ENCODE assay signal across 8 cellular contexts in the genomic region with DNA sequence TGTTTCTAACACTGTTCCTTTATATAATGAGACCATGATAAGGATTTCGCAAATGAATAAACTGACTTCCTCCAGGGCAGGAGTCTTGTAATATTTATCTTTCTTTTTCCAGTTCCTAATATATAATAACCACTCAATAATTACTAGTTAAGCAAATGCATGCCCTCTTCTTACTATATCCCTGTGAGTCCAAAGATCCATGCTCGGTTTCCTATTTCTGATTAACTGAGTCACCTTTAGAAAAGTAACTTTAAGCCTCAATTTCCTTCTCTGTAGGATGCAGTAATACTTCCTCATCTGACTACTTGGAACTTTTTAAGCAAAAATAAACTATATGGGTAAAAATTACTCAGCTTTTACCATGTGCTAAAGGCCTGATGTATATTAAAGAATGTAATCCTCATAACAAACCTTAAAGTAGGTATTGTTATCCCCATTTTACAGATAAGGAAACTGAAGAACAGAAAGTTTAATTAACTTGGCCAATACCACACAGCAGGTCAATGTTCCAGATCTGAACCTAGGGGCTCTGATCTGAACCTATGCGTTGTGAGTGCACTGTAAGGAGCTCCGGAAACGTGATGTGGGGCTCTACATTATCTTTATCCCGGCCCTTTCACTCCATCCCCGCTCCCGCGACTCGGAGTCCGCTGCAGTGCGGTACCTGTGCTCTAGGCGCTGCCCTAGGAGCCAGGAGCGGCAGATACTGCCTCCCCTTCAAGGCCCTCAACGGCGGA. TPM values are rescaled to one million over a fixed set of nuclear protein-coding genes. Genes with fewer than 3 reads are reported as not detected.
DNase-seq lines count a peak whose midpoint lies in the region; ATAC-seq and TF ChIP-seq lines count a peak whose summit lies in the region.

No MANE protein-coding gene starts in this region.

- 4 to 5% methylated on average over 3 to 16 of the region's 16 CpGs for WGBS in transverse colon (ENCODE audit: low coverage in 1 of 2), 2 donors

- no peak for TF ChIP-seq POLR2A in transverse colon (IDR thresholded peaks at IDR 0.05)

- ATAC-seq in HG02852 (IDR thresholded peaks at IDR 0.05; ENCODE audit: unreplicated experiment), result peak; percentile 39
- no peak for ATAC-seq in activated CD4-positive, CD25-positive, alpha-beta regulatory T cell treated with anti-CD3 and anti-CD28 coated beads, Interleukin-2, amount 50 U/mL, for 24 hours
- ATAC-seq in HG02970 (IDR thresholded peaks at IDR 0.05; ENCODE audit: low FRiP score, unreplicated experiment), result no peak

- no peak for TF ChIP-seq EP300 in transverse colon (IDR thresholded peaks at IDR 0.05; ENCODE audit: low read depth)

- peak overlapping the region; percentile 100 for H3K27ac Mint-ChIP-seq in activated naive CD8-positive, alpha-beta T cell treated with anti-CD3 and anti-CD28 coated beads for 36 hours

- H3K4me3 Mint-ChIP-seq in activated naive CD8-positive, alpha-beta T cell treated with anti-CD3 and anti-CD28 coated beads for 36 hours, result peak overlapping the region; percentile 99

- H3K27me3 Mint-ChIP-seq in activated naive CD8-positive, alpha-beta T cell treated with anti-CD3 and anti-CD28 coated beads for 36 hours, result no peaks in the 10 kb centered on the region

- no peaks in the 10 kb centered on the region for H3K27me3 ChIP-seq in layer of hippocampus (ENCODE audit: control insufficient read depth, insufficient read depth, low read length)
- no peaks in the 10 kb centered on the region for H3K27me3 ChIP-seq in transverse colon

- H3K27ac ChIP-seq in layer of hippocampus (ENCODE audit: low read depth, low read length) (peak overlapping the region; percentile 86), transverse colon (peak overlapping the region; percentile 94 to 97 (median 95))

- H3K9me3 Mint-ChIP-seq in activated naive CD8-positive, alpha-beta T cell treated with anti-CD3 and anti-CD28 coated beads for 36 hours, result no peaks in the 10 kb centered on the region

- peaks cover 0 to 31% (median 9%) of the 10 kb centered on the region in 4 donors for H3K4me1 ChIP-seq in transverse colon

- no peaks in the 10 kb centered on the region for H3K9me3 ChIP-seq in transverse colon

- peak overlapping the region; percentile 81 for H3K4me3 ChIP-seq in GM12864 (ENCODE audit: low read depth, low read length)
- peak overlapping the region; percentile 74 to 95 (median 86) for H3K4me3 ChIP-seq in transverse colon

- peaks cover 0 to 19% (median 3%) of the 10 kb centered on the region in 4 donors for H3K36me3 ChIP-seq in transverse colon

- DNase-seq in GM12864 (ENCODE audit: low read depth), result no peak
- no peak for DNase-seq in activated naive CD8-positive, alpha-beta T cell treated with anti-CD3 and anti-CD28 coated beads for 36 hours
- DNase-seq in transverse colon, result no peak
- DNase-seq in activated CD8-positive, alpha-beta memory T cell treated with anti-CD3 and anti-CD28 coated beads, Interleukin-2, amount 50 U/mL, for 4 hours, result no peak

- in situ Hi-C loops in transverse colon (cut with MboI; ENCODE audit: low pct_ligation_motif_present in 1 of 4, low pct_unique_long_range_greater_than_20kb in 1 of 4, low sequenced_read_pairs in 3 of 4), result no loop called here

- peaks cover 32% of the 10 kb centered on the region for H3K36me3 Mint-ChIP-seq in activated naive CD8-positive, alpha-beta T cell treated with anti-CD3 and anti-CD28 coated beads for 36 hours

- peaks cover 26% of the 10 kb centered on the region for H3K4me1 Mint-ChIP-seq in activated naive CD8-positive, alpha-beta T cell treated with anti-CD3 and anti-CD28 coated beads for 36 hours

- intact Hi-C loops in transverse colon (cut with DNase I; ENCODE audit: low total_unique reads), result no loop called here

- TF ChIP-seq CTCF in GM12864 (IDR thresholded peaks at IDR 0.05; ENCODE audit: low read depth, low read length, missing control alignments), result peak; percentile 38
- TF ChIP-seq CTCF in transverse colon (IDR thresholded peaks at IDR 0.05), result no peak

RNA-seq across cellular contexts. Expression of a gene that starts 0.5 kb away (rescaled TPM):
- 10 to 100 TPM; 39.2 to 42.0 TPM for total RNA-seq in activated naive CD8-positive, alpha-beta T cell treated with anti-CD3 and anti-CD28 coated beads for 36 hours
- 10 to 100 TPM in 3 of 4 donors, 1 to 10 TPM in 1; 8.0 to 39.0 (median 31.1) TPM for total RNA-seq in transverse colon

RNA-seq across cellular contexts. Expression of a gene that starts 0.6 kb away (rescaled TPM):
- 10 to 100 TPM; 36.1 to 38.1 TPM for total RNA-seq in activated naive CD8-positive, alpha-beta T cell treated with anti-CD3 and anti-CD28 coated beads for 36 hours
- 10 to 100 TPM in 3 of 4 donors, 1 to 10 TPM in 1; 6.7 to 27.9 (median 18.5) TPM for total RNA-seq in transverse colon

RNA-seq across cellular contexts. Expression of a gene that starts 51.0 kb away (rescaled TPM):
- under 1 TPM; 0.70 to 0.99 TPM for total RNA-seq in activated naive CD8-positive, alpha-beta T cell treated with anti-CD3 and anti-CD28 coated beads for 36 hours
- 1 to 10 TPM in 3 of 4 donors, under 1 TPM in 1; 0.75 to 2.7 (median 1.5) TPM for total RNA-seq in transverse colon
